ENCODE assay signal across 8 cellular contexts in the genomic region with DNA sequence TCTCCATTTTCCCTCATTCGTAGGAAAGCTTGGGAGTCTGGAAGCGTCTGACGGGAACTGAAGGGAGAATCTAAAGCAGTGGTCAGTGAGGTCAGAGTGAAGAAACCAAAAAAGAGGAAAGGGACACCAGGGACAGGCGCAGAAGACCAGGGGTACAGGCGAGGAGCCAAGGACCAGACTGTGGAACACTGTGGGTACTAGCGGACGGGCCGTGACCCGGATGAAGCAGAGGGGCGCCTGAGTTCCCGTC. TPM values are rescaled to one million over a fixed set of nuclear protein-coding genes. Genes with fewer than 3 reads are reported as not detected.
DNase-seq lines count a peak whose midpoint lies in the region; ATAC-seq and TF ChIP-seq lines count a peak whose summit lies in the region.

No MANE protein-coding gene starts in this region.

- DNase-seq in activated naive CD4-positive, alpha-beta T cell treated with anti-CD3 and anti-CD28 coated beads, Interleukin-2, amount 10 ng/mL, durations not matched to agents 7 days and 5 days = no peak
- DNase-seq in activated naive CD4-positive, alpha-beta T cell (lab: John Stamatoyannopoulos, UW) = no peak
- DNase-seq in lower lobe of right lung (no peak), upper lobe of right lung (no peak), activated gamma-delta T cell (lab: John Stamatoyannopoulos, UW) (no peak), AG08396 (ENCODE audit: low spot score) (no peak)

- peaks cover 29% of the 10 kb centered on the region for H3K4me1 Mint-ChIP-seq in activated naive CD4-positive, alpha-beta T cell treated with anti-CD3 and anti-CD28 coated beads, Interleukin-2, amount 10 ng/mL, durations not matched to agents 7 days and 5 days

- ATAC-seq in lower lobe of right lung (no peak), upper lobe of right lung (no peak), GM19452 (IDR thresholded peaks at IDR 0.05; ENCODE audit: unreplicated experiment) (no peak)

- H3K9me3 ChIP-seq in lower lobe of right lung = no peaks in the 10 kb centered on the region
- no peaks in the 10 kb centered on the region for H3K9me3 ChIP-seq in upper lobe of right lung

- peaks cover 33% of the 10 kb centered on the region for H3K4me1 ChIP-seq in lower lobe of right lung
- H3K4me1 ChIP-seq in upper lobe of right lung = peaks cover 28% of the 10 kb centered on the region

- peaks cover 15% of the 10 kb centered on the region for H3K36me3 ChIP-seq in lower lobe of right lung
- no peaks in the 10 kb centered on the region for H3K36me3 ChIP-seq in upper lobe of right lung

- TF ChIP-seq CTCF in lower lobe of right lung (IDR thresholded peaks at IDR 0.05) = no peak
- no peak for TF ChIP-seq CTCF in upper lobe of right lung (IDR thresholded peaks at IDR 0.05)

- H3K27me3 ChIP-seq in lower lobe of right lung (ENCODE audit: low read depth) = no peaks in the 10 kb centered on the region
- no peaks in the 10 kb centered on the region for H3K27me3 ChIP-seq in upper lobe of right lung

- no peaks in the 10 kb centered on the region for H3K27me3 Mint-ChIP-seq in activated naive CD4-positive, alpha-beta T cell treated with anti-CD3 and anti-CD28 coated beads, Interleukin-2, amount 10 ng/mL, durations not matched to agents 7 days and 5 days

- CTCF ChIA-PET in activated naive CD4-positive, alpha-beta T cell treated with anti-CD3 and anti-CD28 coated beads, Interleukin-2, amount 10 ng/mL, durations not matched to agents 7 days and 5 days (lab: Charles Lee) = interaction anchor here (1.9 to 5.4 kb wide), 5 partner anchors 15 to 36 kb away, joined by 8 to 69 read pairs (median 26); a partner anchor contains a TSS

- intact Hi-C loops in lower lobe of right lung (cut with DNase I) (no loop called here), upper lobe of right lung (cut with DNase I) (no loop called here)

- peak overlapping the region; percentile 98 for H3K27ac ChIP-seq in angular gyrus (ENCODE audit: low read depth, low read length)
- peak overlapping the region; percentile 100 for H3K27ac ChIP-seq in lower lobe of right lung
- H3K27ac ChIP-seq in upper lobe of right lung = peak overlapping the region; percentile 100

- H3K36me3 Mint-ChIP-seq in activated naive CD4-positive, alpha-beta T cell treated with anti-CD3 and anti-CD28 coated beads, Interleukin-2, amount 10 ng/mL, durations not matched to agents 7 days and 5 days = peaks cover 3% of the 10 kb centered on the region

- H3K27ac Mint-ChIP-seq in activated naive CD4-positive, alpha-beta T cell treated with anti-CD3 and anti-CD28 coated beads, Interleukin-2, amount 10 ng/mL, durations not matched to agents 7 days and 5 days = peak overlapping the region; percentile 89

- H3K4me3 Mint-ChIP-seq in activated naive CD4-positive, alpha-beta T cell treated with anti-CD3 and anti-CD28 coated beads, Interleukin-2, amount 10 ng/mL, durations not matched to agents 7 days and 5 days = peak overlapping the region; percentile 79

- peak overlapping the region; percentile 95 for H3K4me3 ChIP-seq in lower lobe of right lung
- peak overlapping the region; percentile 90 for H3K4me3 ChIP-seq in upper lobe of right lung

- no peaks in the 10 kb centered on the region for H3K9me3 Mint-ChIP-seq in activated naive CD4-positive, alpha-beta T cell treated with anti-CD3 and anti-CD28 coated beads, Interleukin-2, amount 10 ng/mL, durations not matched to agents 7 days and 5 days

RNA-seq across cellular contexts. Expression of a gene that starts 0.2 kb away (rescaled TPM):
- 27.9 TPM for total RNA-seq in lower lobe of right lung
- total RNA-seq in upper lobe of right lung = 28.4 TPM

RNA-seq across cellular contexts. Expression of a gene that starts 0.6 kb away (rescaled TPM):
- total RNA-seq in lower lobe of right lung (24.4 TPM), upper lobe of right lung (24.9 TPM)

RNA-seq across cellular contexts. Expression of a gene that starts 34.7 kb away (rescaled TPM):
- 0.35 TPM for total RNA-seq in lower lobe of right lung
- total RNA-seq in upper lobe of right lung = 0.43 TPM

RNA-seq across cellular contexts. Expression of a gene that starts 35.2 kb away (rescaled TPM):
- total RNA-seq in lower lobe of right lung (173 TPM), upper lobe of right lung (130 TPM)

RNA-seq across cellular contexts. Expression of a gene that starts 47.0 kb away (rescaled TPM):
- 22.9 TPM for total RNA-seq in lower lobe of right lung
- 27.8 TPM for total RNA-seq in upper lobe of right lung
